ENCODE assay signal across 26 cellular contexts in genomic region chr6:131067521-131067920, GRCh38.
"Had no signal": no experiment of that assay in that cellular context is flagged by ENCODE, and none has a peak within 500 bp of the region (broad histone marks: within the 10 kb centered on the region; RNA-seq: fewer than 3 reads in every experiment).

No MANE protein-coding gene starts in this region.

- H3K36me3 Mint-ChIP-seq: natural killer cell; stimulated activated effector memory CD8-positive, alpha-beta T cell treated with anti-CD3 and anti-CD28 coated beads, Interleukin-12 subunit alpha, Interleukin-12 subunit beta, amount 100 ng/mL, for 72 hours had no signal

- DNase-seq: islet precursor cell; left cardiac atrium; left ventricle myocardium superior; lower lobe of right lung; mammary epithelial cell; mesenchymal stem cell; naive B cell; natural killer cell; nephron progenitor cell; pancreas; posterior cingulate gyrus; retina; right cardiac atrium; spleen; stimulated activated CD4-positive, alpha-beta T cell treated with anti-CD3 and anti-CD28 coated beads, Interleukin-4, amount 100 ng/mL, for 24 hours; stimulated activated naive CD4-positive, alpha-beta T cell; tibial artery; trophoblast cell; upper lobe of right lung had no signal

- H3K4me3 ChIP-seq: lower lobe of right lung, pancreas, prostate gland, skin epidermis, spleen, suprapubic skin, thoracic aorta, tibial artery, upper lobe of right lung had no signal

- H3K4me3 Mint-ChIP-seq: naive B cell; natural killer cell; nephron progenitor cell; stimulated activated effector memory CD8-positive, alpha-beta T cell treated with anti-CD3 and anti-CD28 coated beads, Interleukin-12 subunit alpha, Interleukin-12 subunit beta, amount 100 ng/mL, for 72 hours; stimulated activated naive CD8-positive, alpha-beta T cell treated with anti-CD3 and anti-CD28 coated beads, Interleukin-15, Interleukin-2, amounts not matched to agents 100 ng/mL and 50 ng/mL, for 24 hours had no signal

- H3K36me3 ChIP-seq: lower lobe of right lung, pancreas, prostate gland, spleen, suprapubic skin, thoracic aorta, tibial artery, upper lobe of right lung had no signal

- H3K27ac Mint-ChIP-seq: naive B cell; natural killer cell; nephron progenitor cell; stimulated activated effector memory CD8-positive, alpha-beta T cell treated with anti-CD3 and anti-CD28 coated beads, Interleukin-12 subunit alpha, Interleukin-12 subunit beta, amount 100 ng/mL, for 72 hours; stimulated activated naive CD8-positive, alpha-beta T cell treated with anti-CD3 and anti-CD28 coated beads, Interleukin-15, Interleukin-2, amounts not matched to agents 100 ng/mL and 50 ng/mL, for 24 hours had no signal

- H3K27me3 Mint-ChIP-seq: naive B cell; stimulated activated naive CD8-positive, alpha-beta T cell treated with anti-CD3 and anti-CD28 coated beads, Interleukin-15, Interleukin-2, amounts not matched to agents 100 ng/mL and 50 ng/mL, for 24 hours had no signal

- H3K4me1 ChIP-seq: pancreas, prostate gland had no signal

- H3K9me3 ChIP-seq: lower lobe of right lung, pancreas, prostate gland, suprapubic skin, thoracic aorta, tibial artery, upper lobe of right lung had no signal

- H3K9me3 Mint-ChIP-seq: natural killer cell; nephron progenitor cell; stimulated activated effector memory CD8-positive, alpha-beta T cell treated with anti-CD3 and anti-CD28 coated beads, Interleukin-12 subunit alpha, Interleukin-12 subunit beta, amount 100 ng/mL, for 72 hours; stimulated activated naive CD8-positive, alpha-beta T cell treated with anti-CD3 and anti-CD28 coated beads, Interleukin-15, Interleukin-2, amounts not matched to agents 100 ng/mL and 50 ng/mL, for 24 hours had no signal

- FAIRE-seq: pancreas, urothelium cell line had no signal

- H3K27ac ChIP-seq: lower lobe of right lung, pancreas, prostate gland, skin epidermis, spleen, suprapubic skin, thoracic aorta, tibial artery, upper lobe of right lung had no signal

- H3K27me3 ChIP-seq: pancreas, suprapubic skin, tibial artery, upper lobe of right lung had no signal
